7 cellular contexts compared by ENCODE assay signal in the genomic region with DNA sequence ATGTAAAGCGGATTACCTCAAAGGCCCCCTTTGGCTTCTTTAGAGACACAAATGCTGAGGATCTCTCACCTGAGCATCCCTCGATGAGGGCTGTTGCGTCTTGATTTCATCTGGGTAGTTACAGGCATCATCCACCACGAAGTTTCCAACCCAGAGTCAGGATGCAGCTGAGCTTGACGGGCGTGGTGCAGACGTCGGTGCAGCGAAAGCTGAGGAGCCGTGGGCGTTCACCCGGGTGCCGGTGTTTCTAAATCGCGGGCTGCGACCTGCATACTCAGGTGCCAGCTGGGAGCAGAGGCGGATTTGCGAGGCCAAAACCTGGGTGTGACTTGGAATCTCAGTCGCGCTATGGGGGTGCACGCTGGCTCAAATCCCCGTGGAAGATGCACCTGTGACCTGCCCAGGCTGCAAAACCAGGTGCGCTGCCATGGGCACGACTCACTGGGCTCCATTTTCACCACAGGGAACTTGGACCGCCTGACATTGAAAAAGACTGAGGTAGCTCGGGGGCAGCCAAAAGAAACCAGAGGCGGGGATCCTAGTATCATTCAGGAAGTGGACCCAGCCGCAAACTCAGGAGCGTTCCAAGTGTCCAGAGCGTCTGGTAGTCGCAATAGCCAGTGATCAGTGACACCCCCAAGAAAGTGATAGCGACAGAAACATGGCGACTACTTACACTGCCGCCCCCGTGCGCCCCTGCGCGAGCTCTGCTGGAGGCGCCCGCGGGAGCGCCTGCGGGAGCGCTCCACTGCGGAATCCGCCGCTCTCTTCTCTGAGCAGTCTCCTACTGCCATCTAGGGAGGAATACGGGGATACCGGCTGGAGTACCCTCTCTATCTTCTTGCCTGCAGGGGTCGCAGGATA. TPM values are rescaled to one million over a fixed set of nuclear protein-coding genes. Genes with fewer than 3 reads are reported as not detected.
DNase-seq lines count a peak whose midpoint lies in the region; ATAC-seq, FAIRE-seq and TF ChIP-seq lines count a peak whose summit lies in the region.

No MANE protein-coding gene starts in this region.

- DNase-seq in GM10248 (ENCODE audit: extremely low spot score) (peak; percentile 58), NCI-H1048 (lab: John Stamatoyannopoulos, UW) (peak; percentile 1), SHP77 treated with DMSO at 0.1 percent for 48 hours (lab: John Stamatoyannopoulos, UW) (peak; percentile 79), bronchial epithelial cell (ENCODE audit: low read depth) (peak; percentile 62), inferior parietal cortex (ENCODE audit: extremely low spot score) (peak; percentile 93)
- peak; percentile 51 for DNase-seq in stimulated activated CD4-positive, alpha-beta T cell treated with anti-CD3 and anti-CD28 coated beads, Interleukin-1b, Interleukin-23, amount 100 ng/mL, for 48 hours

- FAIRE-seq in bronchial epithelial cell (lab: Jason Lieb, UNC), result no peak

- CTCF ChIA-PET in GM10248 (lab: Yijun Ruan, JAX), result interaction anchor here (0.9 to 2.1 kb wide), 5 partner anchors 15 to 189 kb away, joined by 4 to 8 read pairs (median 5); no protein-coding TSS in a partner anchor

- POLR2A ChIA-PET in GM10248 (lab: Yijun Ruan, JAX), result no interaction called here

- no peak overlapping the region for H3K4me3 ChIP-seq in bronchial epithelial cell (ENCODE audit: low read depth, low read length)

- ATAC-seq in GM18867 (IDR thresholded peaks at IDR 0.05; ENCODE audit: unreplicated experiment), result no peak

- H3K36me3 ChIP-seq in bronchial epithelial cell (ENCODE audit: control insufficient read depth, insufficient read depth, low read length), result no peaks in the 10 kb centered on the region

- TF ChIP-seq CTCF in GM10248 (IDR thresholded peaks at IDR 0.05; ENCODE audit: control extremely low read depth, extremely low read depth, low read depth, missing control alignments) (peak; percentile 53), bronchial epithelial cell (IDR thresholded peaks at IDR 0.05; ENCODE audit: insufficient read depth, low read length, severe bottlenecking) (peak; percentile 97)

- H3K27me3 ChIP-seq in bronchial epithelial cell (ENCODE audit: control insufficient read depth, insufficient read depth, low read length), result peaks cover 43% of the 10 kb centered on the region

RNA-seq across cellular contexts. Expression of a gene that starts 36.4 kb away (rescaled TPM):
- total RNA-seq in bronchial epithelial cell, result not detected in 2 replicates

RNA-seq across cellular contexts. Expression of a gene that starts 47.3 kb away (rescaled TPM):
- not detected in 2 replicates for total RNA-seq in bronchial epithelial cell

RNA-seq across cellular contexts. Expression of a gene that starts 54.3 kb away (rescaled TPM):
- not detected in 2 replicates for total RNA-seq in bronchial epithelial cell

Comparison
In these comparisons a context has a peak if more than half of its experiments do, and no peak if none do; other contexts are left out.
1. DNase-seq: peak in every context shown above with its lines; median percentile 93 in inferior parietal cortex; 79 in SHP77 treated with DMSO at 0.1 percent for 48 hours; 62 in bronchial epithelial cell; 58 in GM10248; 51 in stimulated activated CD4-positive, alpha-beta T cell treated with anti-CD3 and anti-CD28 coated beads, Interleukin-1b, Interleukin-23, amount 100 ng/mL, for 48 hours; 1 in NCI-H1048.